Comparison of ENCODE assay signal across 2 cellular contexts in genomic region chr1:40475268-40475667, GRCh38.
TF ChIP-seq lines count a peak whose summit lies in the region.

No MANE protein-coding gene starts in this region.

TF ChIP-seq in HEK293, 187 proteins besides CTCF, POLR2A, EP300 and RAD21:
- TF ChIP-seq YY2 (tag by site-specific recombination; IDR thresholded peaks at IDR 0.05) (no peak), ZNF600 (tag by site-specific recombination; IDR thresholded peaks at IDR 0.05) (no peak), ZNF664 (tag by site-specific recombination; IDR thresholded peaks at IDR 0.05) (peak; percentile 38; the same call in 1 of the 2 replicates), ZNF280D (tag by site-specific recombination; IDR thresholded peaks at IDR 0.05) (peak; percentile 66; the same call in 1 of the 2 replicates), ZNF580 (tag by site-specific recombination; IDR thresholded peaks at IDR 0.05) (0 out of 2 replicates have a peak, but pooled peaks have one; percentile 34), ZNF626 (tag by site-specific recombination; IDR thresholded peaks at IDR 0.05) (0 out of 2 replicates have a peak, but pooled peaks have one; percentile 75), ZNF707 (tag by site-specific recombination; IDR thresholded peaks at IDR 0.05) (no peak), SETDB1 (IDR thresholded peaks at IDR 0.05; ENCODE audit: insufficient read length, low read length) (peak; percentile 94)
TF ChIP-seq in HEK293: peak in this region for 5.

TF ChIP-seq in GM12878, 131 proteins besides CTCF, POLR2A, EP300 and RAD21:
- TF ChIP-seq TARDBP (IDR thresholded peaks at IDR 0.05; ENCODE audit: borderline replicate concordance) (no peak), CBX3 (IDR thresholded peaks at IDR 0.05; ENCODE audit: borderline replicate concordance, low read depth) (peak; percentile 31; the same call in 1 of the 2 replicates), NBN (IDR thresholded peaks at IDR 0.05) (no peak)
